14 cellular contexts compared by ENCODE assay signal in the genomic region with DNA sequence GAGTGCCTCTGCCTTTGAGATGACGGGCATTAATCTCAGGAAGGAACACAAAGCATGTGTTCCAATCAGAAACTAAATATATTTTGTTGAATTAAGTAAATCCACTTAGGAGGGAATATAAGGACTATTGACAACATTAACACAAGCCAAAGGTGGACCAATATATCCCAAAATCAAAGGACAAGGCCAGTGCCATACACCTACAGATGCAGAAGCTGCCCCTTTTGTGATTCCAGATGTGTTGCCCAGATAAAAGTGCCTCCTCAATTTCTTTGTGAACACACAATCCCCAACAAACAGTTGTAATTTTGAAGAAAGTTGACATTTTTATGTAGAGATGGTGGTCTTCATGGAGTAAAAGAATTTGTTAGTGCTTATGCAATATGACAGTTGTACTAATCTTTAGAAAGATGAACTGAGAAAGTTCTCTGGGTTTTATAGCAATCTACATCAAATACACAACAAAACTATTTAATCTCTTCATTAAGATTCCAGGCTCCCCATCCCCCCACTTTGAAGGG.
"Had no signal": no experiment of that assay in that cellular context is flagged by ENCODE, and none has a peak within 500 bp of the region (broad histone marks: within the 10 kb centered on the region; RNA-seq: fewer than 3 reads in every experiment).

No MANE protein-coding gene starts in this region.

- H3K27ac ChIP-seq: ascending aorta, gastroesophageal sphincter, lower lobe of right lung, ovary, tibial artery had no signal

- H3K36me3 ChIP-seq: ovary had no signal

- H3K9me3 Mint-ChIP-seq: nephron had no signal

- H3K27me3 ChIP-seq: ascending aorta, gastroesophageal sphincter, ovary, tibial artery had no signal

- H3K4me3 Mint-ChIP-seq: nephron had no signal

- H3K9me3 ChIP-seq: ascending aorta, gastroesophageal sphincter, lower lobe of right lung, ovary, tibial artery had no signal

- H3K4me1 Mint-ChIP-seq: nephron had no signal

- H3K27ac Mint-ChIP-seq: nephron had no signal

- DNase-seq: activated gamma-delta T cell treated with Interleukin-2 at 50 U/mL for 16 hours; erythroblast; left colon; lower lobe of right lung; ovary; stimulated activated CD4-positive, alpha-beta T cell treated with anti-CD3 and anti-CD28 coated beads, Interleukin-12 subunit alpha, Interleukin-12 subunit beta, amount 100 ng/mL, for 4 hours; stimulated activated CD4-positive, alpha-beta T cell treated with anti-CD3 and anti-CD28 coated beads, Interleukin-2, amount 100 ng/mL, for 24 hours; tibial artery had no signal

- H3K4me3 ChIP-seq: ascending aorta, gastroesophageal sphincter, lower lobe of right lung, ovary, tibial artery had no signal

- H3K4me1 ChIP-seq: ascending aorta, gastroesophageal sphincter, lower lobe of right lung, tibial artery had no signal

- FAIRE-seq: bronchial epithelial cell, islet of Langerhans, urothelium cell line had no signal

- ATAC-seq: gastroesophageal sphincter, left colon had no signal
